ENCODE assay signal across 8 cellular contexts in the genomic region with DNA sequence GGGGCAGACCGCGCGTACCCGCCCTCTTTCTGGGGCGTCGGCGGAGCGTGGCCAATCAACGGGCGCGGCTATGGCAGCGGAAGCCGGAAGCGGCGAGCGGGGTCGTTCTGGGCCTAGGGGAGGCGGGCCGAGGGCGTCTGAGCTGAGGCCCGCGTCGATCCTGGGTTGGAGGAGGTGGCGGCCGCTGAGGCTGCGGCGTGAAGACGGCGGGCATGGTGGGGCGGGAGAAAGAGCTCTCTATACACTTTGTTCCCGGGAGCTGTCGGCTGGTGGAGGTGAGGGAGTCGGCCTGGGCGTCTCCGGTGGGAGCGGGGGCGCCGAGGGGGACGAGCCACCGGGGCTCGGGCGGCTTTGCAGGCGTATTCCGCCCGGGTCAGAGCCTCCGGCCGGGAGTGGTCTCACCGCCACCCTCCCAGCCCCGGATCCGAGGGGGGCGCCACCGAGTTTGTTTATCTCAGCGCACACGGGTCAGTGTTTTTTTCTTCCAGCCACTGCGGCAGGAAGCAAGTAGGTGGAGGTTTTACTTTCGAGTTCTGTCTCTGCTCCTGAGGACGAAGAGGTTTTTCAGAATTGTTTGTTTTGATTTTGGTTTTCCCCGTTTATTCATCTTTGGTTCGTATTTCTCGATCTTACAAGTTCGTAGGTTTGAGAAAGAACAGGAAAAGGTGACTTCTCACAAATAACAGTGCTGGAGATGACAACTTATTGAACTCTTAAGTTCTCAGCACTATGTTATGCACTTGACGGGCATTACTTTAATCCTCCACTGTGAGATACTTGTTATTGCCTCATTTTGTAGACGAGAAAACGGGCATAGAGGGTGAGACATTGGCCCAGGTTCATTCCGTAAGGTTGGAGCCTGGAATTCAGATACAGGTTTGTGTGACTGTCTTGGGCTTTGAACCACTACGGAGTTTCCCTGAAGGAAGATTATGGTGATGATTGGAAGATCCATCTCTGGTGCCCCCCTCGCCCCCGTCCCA.
DNase-seq lines count a peak whose midpoint lies in the region; ATAC-seq, FAIRE-seq and TF ChIP-seq lines count a peak whose summit lies in the region.

A gene (plus strand): TSS at position 145 of the 983 bp plus-strand sequence. CDS start 68 bp downstream, at position 213.

- H3K4me3 ChIP-seq in OCI-LY1 (ENCODE audit: low read depth, low read length, poor library complexity, severe bottlenecking): peak within 1 kb of the TSS; percentile 83

- TF ChIP-seq CTCF in OCI-LY1 (IDR thresholded peaks at IDR 0.05; ENCODE audit: low read length): peak; percentile 66

- H3K4me2 ChIP-seq in OCI-LY1 (ENCODE audit: low read length): peak within 1 kb of the TSS; percentile 85

- H3K9me3 ChIP-seq in OCI-LY1 (ENCODE audit: low read length): no peaks in the 10 kb centered on the region

- H3K27ac ChIP-seq in OCI-LY1 (ENCODE audit: low read depth, low read length, poor library complexity, severe bottlenecking): peak within 1 kb of the TSS; percentile 79

- H3F3A ChIP-seq in OCI-LY1 (ENCODE audit: insufficient read depth, low read length): no peaks in the 10 kb centered on the region

- no peaks in the 10 kb centered on the region for H4K20me1 ChIP-seq in OCI-LY1 (ENCODE audit: insufficient read depth, low read length)

- peak within 1 kb of the TSS; percentile 74 for H3K9ac ChIP-seq in OCI-LY1 (ENCODE audit: low read length)

- ATAC-seq in GM21515 (IDR thresholded peaks at IDR 0.05; ENCODE audit: unreplicated experiment): peak; percentile 91

- H3K9me2 ChIP-seq in OCI-LY1 (ENCODE audit: low read depth, low read length): no peaks in the 10 kb centered on the region

- peak; percentile 98 for DNase-seq in DMS 273 (lab: John Stamatoyannopoulos, UW; ENCODE audit: unreplicated experiment)
- DNase-seq in HuH-7 (ENCODE audit: low spot score): peak; percentile 78
- peak; percentile 96 for DNase-seq in activated CD8-positive, alpha-beta memory T cell treated with anti-CD3 and anti-CD28 coated beads, Interleukin-2, amount 50 U/mL, for 4 hours
- peak; percentile 96 for DNase-seq in midbrain (lab: John Stamatoyannopoulos, UW)
- DNase-seq in stimulated activated CD8-positive, alpha-beta memory T cell treated with anti-CD3 and anti-CD28 coated beads, Interleukin-2, amount 100 ng/mL, for 1 hour (ENCODE audit: low read depth in 2 of 2): peak; percentile 90 to 92

- peaks cover 50% of the 10 kb centered on the region for H3K79me2 ChIP-seq in OCI-LY1 (ENCODE audit: insufficient read depth, low read length)

- H2AFZ ChIP-seq in OCI-LY1 (ENCODE audit: low read length): peak within 1 kb of the TSS; percentile 89; the same call in 1 of the 2 replicates

- H3K36me3 ChIP-seq in OCI-LY1 (ENCODE audit: insufficient read depth, low read length): no peaks in the 10 kb centered on the region

- H3K4me1 ChIP-seq in OCI-LY1 (ENCODE audit: insufficient read depth, low read length, severe bottlenecking): peaks cover 64% of the 10 kb centered on the region

- peak; percentile 76 for FAIRE-seq in endometrium (lab: Jason Lieb, UNC)

- no peaks in the 10 kb centered on the region for H3K27me3 ChIP-seq in OCI-LY1 (ENCODE audit: insufficient read depth, low read length)

Comparison
In these comparisons a context has a peak if more than half of its experiments do, and no peak if none do; other contexts are left out.
1. Peak in every context shown above with its lines: DNase-seq, ATAC-seq, H3K4me3 ChIP-seq and H3K27ac ChIP-seq.